ENCODE assay signal across 16 cellular contexts in genomic region chr16:3536271-3536671, GRCh38. TPM values are rescaled to one million over a fixed set of nuclear protein-coding genes. Genes with fewer than 3 reads are reported as not detected.
DNase-seq lines count a peak whose midpoint lies in the region; ATAC-seq and TF ChIP-seq lines count a peak whose summit lies in the region.
"Had no signal": no experiment of that assay in that cellular context is flagged by ENCODE, and none has a peak within 500 bp of the region (broad histone marks: within the 10 kb centered on the region; RNA-seq: fewer than 3 reads in every experiment).

No MANE protein-coding gene starts in this region.

- peak overlapping the region; percentile 77 for H3K27ac Mint-ChIP-seq in natural killer cell

- H3K36me3 ChIP-seq in uterus, result no peaks in the 10 kb centered on the region

- H3K4me1 Mint-ChIP-seq in natural killer cell, result peaks cover 19 to 26% of the 10 kb centered on the region in 2 donors

- H3K27ac ChIP-seq in coronary artery (peak overlapping the region; percentile 29 to 44), uterus (peak overlapping the region in 1 of 2 donors; percentile 55)
- H3K27ac ChIP-seq: C4-2B, KMS-11 had no signal

- H3K9me3 ChIP-seq in uterus, result no peaks in the 10 kb centered on the region

- no peaks in the 10 kb centered on the region for H3K36me3 Mint-ChIP-seq in natural killer cell

- H3K4me3 Mint-ChIP-seq in natural killer cell, result no peak overlapping the region

- peak; percentile 61 for DNase-seq in AG08396 (ENCODE audit: low spot score)
- DNase-seq in HCEC 1CT, result peak; percentile 78
- no peak for DNase-seq in coronary artery (ENCODE audit: low spot score)
- no peak for DNase-seq in natural killer cell
- no peak for DNase-seq in uterus
- no peak for DNase-seq in stimulated activated CD4-positive, alpha-beta T cell treated with anti-CD3 and anti-CD28 coated beads, Interleukin-15, amount 100 ng/mL, for 24 hours
- no peak for DNase-seq in T1000 (lab: John Stamatoyannopoulos, UW)
- DNase-seq: activated T-cell treated with anti-CD3 and anti-CD28 coated beads, Interleukin-2, amount 50 U/mL, for 48 hours; NCI-H1694; NCI-H526 treated with DMSO at 0.1 percent for 48 hours; stimulated activated CD4-positive, alpha-beta T cell treated with anti-CD3 and anti-CD28 coated beads, Interleukin-4, amount 100 ng/mL, for 24 hours; stimulated activated naive CD4-positive, alpha-beta T cell; T-helper 2 cell had no signal

- intact Hi-C loops in natural killer cell (cut with micrococcal nuclease), result no loop called here
- intact Hi-C loops in uterus (cut with DNase I; ENCODE audit: low total_unique reads), result no loop called here

- no peaks in the 10 kb centered on the region for H3K27me3 Mint-ChIP-seq in natural killer cell (ENCODE audit: low read depth in 2 of 2)

- TF ChIP-seq CTCF in coronary artery (IDR thresholded peaks at IDR 0.05) (no peak), natural killer cell (IDR thresholded peaks at IDR 0.05) (no peak), uterus (IDR thresholded peaks at IDR 0.05) (no peak)

- no peaks in the 10 kb centered on the region for H3K4me1 ChIP-seq in uterus

- H3K4me3 ChIP-seq in coronary artery (no peak overlapping the region), uterus (no peak overlapping the region)

- no peaks in the 10 kb centered on the region for H3K9me3 Mint-ChIP-seq in natural killer cell

- ATAC-seq in natural killer cell (no peak), HG03095 (IDR thresholded peaks at IDR 0.05; ENCODE audit: unreplicated experiment) (no peak)

- H3K27me3 ChIP-seq in uterus, result no peaks in the 10 kb centered on the region

- no peak for TF ChIP-seq POLR2A in uterus (IDR thresholded peaks at IDR 0.05)

RNA-seq across cellular contexts. Expression of gene CLUAP1, which starts 35.5 kb away (rescaled TPM):
- total RNA-seq in natural killer cell (1 to 10 TPM; 4.0 to 6.2 (median 4.7) TPM), uterus (10 to 100 TPM; 33.9 to 55.0 (median 43.1) TPM)

RNA-seq across cellular contexts. Expression of gene NLRC3, which starts 40.9 kb away (rescaled TPM):
- total RNA-seq in natural killer cell (100 to 1,000 TPM in 2 of 3 donors, 10 to 100 TPM in 1; 98.8 to 145 (median 133) TPM), uterus (1 to 10 TPM in 1 of 4 donors, under 1 TPM in 3; under 0.01 to 1.5 (median 0.68) TPM)

RNA-seq across cellular contexts. Expression of gene C16orf90, which starts 41.0 kb away (rescaled TPM):
- total RNA-seq in natural killer cell (not detected), uterus (not detected)

Comparison
In these comparisons a context has a peak if more than half of its experiments do, and no peak if none do; other contexts are left out.
1. DNase-seq: peak in AG08396 (single experiment) and HCEC 1CT (single experiment); none in coronary artery (single experiment), natural killer cell (single experiment), uterus (0 of 2), stimulated activated CD4-positive, alpha-beta T cell treated with anti-CD3 and anti-CD28 coated beads, Interleukin-15, amount 100 ng/mL, for 24 hours (single experiment) and T1000 (single experiment).
2. RNA of gene CLUAP1, which starts 35.5 kb away (total RNA-seq): 33.9 to 55.0 TPM in uterus; 4.0 to 6.2 TPM in natural killer cell; every median in the first group is over 4 times any median in the second.
3. RNA of gene NLRC3, which starts 40.9 kb away (total RNA-seq): 98.8 to 145 TPM in natural killer cell; under 0.01 to 1.5 TPM in uterus; every median in the first group is over 10 times any median in the second.